ENCODE assay signal across 2 cellular contexts in genomic region chr9:88777498-88778312, GRCh38.
TF ChIP-seq lines count a peak whose summit lies in the region.

No MANE protein-coding gene starts in this region.

TF ChIP-seq in liver, 16 proteins besides CTCF, POLR2A, EP300 and RAD21 (continued from another document):
- no peak for TF ChIP-seq ZBTB33 (IDR thresholded peaks at IDR 0.05)
- no peak for TF ChIP-seq JUND (IDR thresholded peaks at IDR 0.05)
- peak; percentile 45 for TF ChIP-seq SP1 (IDR thresholded peaks at IDR 0.05)
- TF ChIP-seq REST (IDR thresholded peaks at IDR 0.05): no peak

TF ChIP-seq in HepG2, 621 proteins besides CTCF, POLR2A, EP300 and RAD21 (continued from another document):
- TF ChIP-seq GLMP (CRISPR knock-in tag; IDR thresholded peaks at IDR 0.05; ENCODE audit: borderline replicate concordance) (no peak), ZNF7 (CRISPR knock-in tag; IDR thresholded peaks at IDR 0.05) (no peak), NCOA2 (CRISPR knock-in tag; IDR thresholded peaks at IDR 0.05) (no peak), ZNF230 (CRISPR knock-in tag; IDR thresholded peaks at IDR 0.05) (no peak), PBX2 (CRISPR knock-in tag; IDR thresholded peaks at IDR 0.05) (no peak), HOXD1 (CRISPR knock-in tag; IDR thresholded peaks at IDR 0.05) (no peak), ZNF580 (CRISPR knock-in tag; IDR thresholded peaks at IDR 0.05; ENCODE audit: borderline replicate concordance, low read depth) (no peak), ZNF800 (CRISPR knock-in tag; IDR thresholded peaks at IDR 0.05) (no peak), ZNF207 (IDR thresholded peaks at IDR 0.05; ENCODE audit: borderline replicate concordance) (no peak), KDM5A (IDR thresholded peaks at IDR 0.05; ENCODE audit: borderline replicate concordance, low read length) (no peak), ZNF660 (CRISPR knock-in tag; IDR thresholded peaks at IDR 0.05; ENCODE audit: borderline replicate concordance, low read depth) (no peak)
